8 cellular contexts compared by ENCODE assay signal in genomic region chr18:58045265-58046086, GRCh38. TPM values are rescaled to one million over a fixed set of nuclear protein-coding genes. Genes with fewer than 3 reads are reported as not detected.
DNase-seq lines count a peak whose midpoint lies in the region; ATAC-seq and TF ChIP-seq lines count a peak whose summit lies in the region.

No MANE protein-coding gene starts in this region.

- peak; percentile 28 to 42 for DNase-seq in NOMO-1 (lab: John Stamatoyannopoulos, UW; ENCODE audit: unreplicated experiment in 2 of 2)
- no peak for DNase-seq in NOMO-1 treated with DMSO at 0.1 percent for 48 hours (lab: John Stamatoyannopoulos, UW; ENCODE audit: unreplicated experiment)
- peak; percentile 23 for DNase-seq in NCI-H524 treated with DMSO at 0.1 percent for 48 hours (lab: John Stamatoyannopoulos, UW)
- DNase-seq in activated T-cell treated with anti-CD3 and anti-CD28 coated beads for 48 hours (ENCODE audit: low read depth) = peak; percentile 25
- peak; percentile 14 to 64 (median 34) for DNase-seq in naive thymus-derived CD8-positive, alpha-beta T cell
- DNase-seq in tibial nerve (ENCODE audit: low spot score in 2 of 2) = no peak
- no peak for DNase-seq in GOT3 (lab: John Stamatoyannopoulos, UW)

- H3K4me3 Mint-ChIP-seq in naive thymus-derived CD8-positive, alpha-beta T cell = peak overlapping the region; percentile 89 to 97 (median 95)

- H3K9me3 ChIP-seq in esophagus (ENCODE audit: control insufficient read depth in 2 of 2, insufficient read depth in 1 of 2, low read depth in 1 of 2, low read length in 1 of 2) = no peaks in the 10 kb centered on the region
- H3K9me3 ChIP-seq in tibial nerve = no peaks in the 10 kb centered on the region

- ATAC-seq in naive thymus-derived CD8-positive, alpha-beta T cell = peak in 1 of 2 donors; percentile 9

- H3K4me3 ChIP-seq in esophagus (ENCODE audit: low read depth in 1 of 2, low read length in 2 of 2) = peak overlapping the region; percentile 75 to 85
- H3K4me3 ChIP-seq in tibial nerve = peak overlapping the region; percentile 57 to 94 (median 77)

- no peaks in the 10 kb centered on the region for H3K9me3 Mint-ChIP-seq in naive thymus-derived CD8-positive, alpha-beta T cell

- H3K27me3 Mint-ChIP-seq in naive thymus-derived CD8-positive, alpha-beta T cell = peaks cover 0 to 1% (median 0%) of the 10 kb centered on the region in 5 donors

- H3K4me1 ChIP-seq in esophagus (ENCODE audit: control insufficient read depth in 2 of 2, insufficient read depth in 2 of 2, low read length in 1 of 2) (no peaks in the 10 kb centered on the region), tibial nerve (peaks cover 0 to 44% (median 0%) of the 10 kb centered on the region in 4 donors)

- TF ChIP-seq EP300 in tibial nerve (IDR thresholded peaks at IDR 0.05) = no peak

- H3K27me3 ChIP-seq in esophagus (ENCODE audit: control insufficient read depth in 1 of 2, insufficient read depth in 2 of 2, low read length in 2 of 2) (no peaks in the 10 kb centered on the region), tibial nerve (no peaks in the 10 kb centered on the region)

- H3K27ac ChIP-seq in esophagus (ENCODE audit: low read depth in 2 of 2, low read length in 1 of 2) = peak overlapping the region; percentile 67 to 80
- peak overlapping the region; percentile 54 to 89 (median 86) for H3K27ac ChIP-seq in tibial nerve

- peak overlapping the region; percentile 41 to 89 (median 74) for H3K27ac Mint-ChIP-seq in naive thymus-derived CD8-positive, alpha-beta T cell

- H3K36me3 ChIP-seq in esophagus (ENCODE audit: control insufficient read depth in 2 of 2, insufficient read depth in 2 of 2, low read length in 1 of 2) (no peaks in the 10 kb centered on the region), tibial nerve (no peaks in the 10 kb centered on the region)

- POLR2A ChIA-PET in naive thymus-derived CD8-positive, alpha-beta T cell (lab: Charles Lee) = interaction anchor here (1.1 kb wide), 1 partner anchor 76 kb away, joined by 4 read pairs; no protein-coding TSS in a partner anchor

- TF ChIP-seq CTCF in tibial nerve (IDR thresholded peaks at IDR 0.05) = no peak

- H3K4me1 Mint-ChIP-seq in naive thymus-derived CD8-positive, alpha-beta T cell = peaks cover 22 to 40% (median 33%) of the 10 kb centered on the region in 4 donors

- no peaks in the 10 kb centered on the region for H3K36me3 Mint-ChIP-seq in naive thymus-derived CD8-positive, alpha-beta T cell

- no peak for TF ChIP-seq POLR2A in tibial nerve (IDR thresholded peaks at IDR 0.05)

- 3 to 4% methylated on average over 32 of the region's 32 CpGs for WGBS in esophagus, 2 donors
- 2 to 5% methylated on average over 32 of the region's 32 CpGs for WGBS in tibial nerve, 2 donors

RNA-seq across cellular contexts. Expression of gene NEDD4L, which starts 1.4 kb away (rescaled TPM):
- polyA plus RNA-seq in esophagus = 10 to 100 TPM; 10.8 to 14.1 TPM
- 1 to 10 TPM; 5.6 to 6.5 TPM for total RNA-seq in naive thymus-derived CD8-positive, alpha-beta T cell
- polyA plus RNA-seq in naive thymus-derived CD8-positive, alpha-beta T cell = 1 to 10 TPM; 1.5 to 3.5 (median 2.9) TPM
- total RNA-seq in tibial nerve = 10 to 100 TPM; 15.3 to 59.9 (median 26.8) TPM

Comparison
In these comparisons a context has a peak if more than half of its experiments do, and no peak if none do; other contexts are left out.
1. DNase-seq: peak in NOMO-1 (2 of 2), NCI-H524 treated with DMSO at 0.1 percent for 48 hours (single experiment), activated T-cell treated with anti-CD3 and anti-CD28 coated beads for 48 hours (single experiment) and naive thymus-derived CD8-positive, alpha-beta T cell (10 of 10); none in NOMO-1 treated with DMSO at 0.1 percent for 48 hours (single experiment), tibial nerve (0 of 2) and GOT3 (single experiment).